Comparison of ENCODE assay signal across 1 cellular context in the genomic region with DNA sequence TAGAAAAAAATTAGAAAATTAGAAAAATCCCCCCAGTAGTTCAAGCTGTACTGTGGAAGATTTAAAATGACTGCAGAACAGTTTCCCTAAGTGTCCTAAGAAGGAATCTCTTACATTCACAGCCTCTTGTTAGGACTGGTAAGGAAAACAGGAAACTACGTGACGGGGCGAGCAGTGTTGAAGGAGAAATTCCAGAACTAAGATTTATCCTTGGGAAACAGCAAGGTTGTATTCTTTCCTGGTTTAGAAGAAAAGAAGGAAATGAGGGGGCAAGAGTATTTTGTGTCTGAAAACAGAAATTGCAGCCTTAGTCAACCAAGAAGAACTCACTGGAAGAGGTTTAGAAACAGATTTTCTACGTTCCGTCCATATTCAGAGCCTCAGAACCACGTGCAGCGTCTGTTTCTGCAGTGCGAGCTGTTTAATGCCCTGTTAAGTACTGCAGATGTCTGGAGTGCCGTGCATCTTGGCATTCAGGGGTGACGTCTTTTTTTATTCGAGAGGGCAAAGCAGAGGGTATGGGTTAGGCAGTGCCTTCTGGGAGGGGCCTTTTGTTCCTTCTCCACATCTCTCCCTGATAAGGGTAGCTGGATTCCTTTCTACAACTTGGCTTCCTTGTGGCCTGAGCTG.
TF ChIP-seq lines count a peak whose summit lies in the region.

No MANE protein-coding gene starts in this region.

TF ChIP-seq in HepG2, 621 proteins besides CTCF, POLR2A, EP300 and RAD21 (continued from another document):
- TF ChIP-seq ZBTB8A (CRISPR knock-in tag; IDR thresholded peaks at IDR 0.05; ENCODE audit: borderline replicate concordance, low read depth) (no peak), MBNL3 (CRISPR knock-in tag; conservative IDR thresholded peaks at IDR 0.05) (no peak), BRCA1 (CRISPR knock-in tag; IDR thresholded peaks at IDR 0.05) (no peak), ZNF33A (CRISPR knock-in tag; IDR thresholded peaks at IDR 0.05; ENCODE audit: borderline replicate concordance) (no peak), AHR (CRISPR knock-in tag; IDR thresholded peaks at IDR 0.05) (no peak), ELF1 (CRISPR knock-in tag; IDR thresholded peaks at IDR 0.05) (no peak)
- TF ChIP-seq, protein P1, sequence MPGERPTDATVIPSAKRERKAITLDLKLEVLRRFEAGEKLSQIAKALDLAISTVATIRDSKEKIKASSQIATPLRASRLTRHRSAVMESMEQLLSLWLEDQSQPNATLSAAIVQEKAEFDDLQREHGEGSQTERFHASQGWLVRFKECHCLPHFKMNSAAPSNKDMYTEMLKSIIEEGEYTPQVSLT (CRISPR knock-in tag; IDR thresholded peaks at IDR 0.05; ENCODE audit: borderline replicate concordance, low read depth) = no peak
- TF ChIP-seq, protein P2, sequence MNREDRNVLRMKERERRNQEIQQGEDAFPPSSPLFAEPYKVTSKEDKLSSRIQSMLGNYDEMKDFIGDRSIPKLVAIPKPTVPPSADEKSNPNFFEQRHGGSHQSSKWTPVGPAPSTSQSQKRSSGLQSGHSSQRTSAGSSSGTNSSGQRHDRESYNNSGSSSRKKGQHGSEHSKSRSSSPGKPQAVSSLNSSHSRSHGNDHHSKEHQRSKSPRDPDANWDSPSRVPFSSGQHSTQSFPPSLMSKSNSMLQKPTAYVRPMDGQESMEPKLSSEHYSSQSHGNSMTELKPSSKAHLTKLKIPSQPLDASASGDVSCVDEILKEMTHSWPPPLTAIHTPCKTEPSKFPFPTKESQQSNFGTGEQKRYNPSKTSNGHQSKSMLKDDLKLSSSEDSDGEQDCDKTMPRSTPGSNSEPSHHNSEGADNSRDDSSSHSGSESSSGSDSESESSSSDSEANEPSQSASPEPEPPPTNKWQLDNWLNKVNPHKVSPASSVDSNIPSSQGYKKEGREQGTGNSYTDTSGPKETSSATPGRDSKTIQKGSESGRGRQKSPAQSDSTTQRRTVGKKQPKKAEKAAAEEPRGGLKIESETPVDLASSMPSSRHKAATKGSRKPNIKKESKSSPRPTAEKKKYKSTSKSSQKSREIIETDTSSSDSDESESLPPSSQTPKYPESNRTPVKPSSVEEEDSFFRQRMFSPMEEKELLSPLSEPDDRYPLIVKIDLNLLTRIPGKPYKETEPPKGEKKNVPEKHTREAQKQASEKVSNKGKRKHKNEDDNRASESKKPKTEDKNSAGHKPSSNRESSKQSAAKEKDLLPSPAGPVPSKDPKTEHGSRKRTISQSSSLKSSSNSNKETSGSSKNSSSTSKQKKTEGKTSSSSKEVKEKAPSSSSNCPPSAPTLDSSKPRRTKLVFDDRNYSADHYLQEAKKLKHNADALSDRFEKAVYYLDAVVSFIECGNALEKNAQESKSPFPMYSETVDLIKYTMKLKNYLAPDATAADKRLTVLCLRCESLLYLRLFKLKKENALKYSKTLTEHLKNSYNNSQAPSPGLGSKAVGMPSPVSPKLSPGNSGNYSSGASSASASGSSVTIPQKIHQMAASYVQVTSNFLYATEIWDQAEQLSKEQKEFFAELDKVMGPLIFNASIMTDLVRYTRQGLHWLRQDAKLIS (CRISPR knock-in tag; IDR thresholded peaks at IDR 0.05) = no peak
